ENCODE assay signal across 19 cellular contexts in genomic region chr1:219498666-219499065, GRCh38.
DNase-seq lines count a peak whose midpoint lies in the region; ATAC-seq and TF ChIP-seq lines count a peak whose summit lies in the region.
"Had no signal": no experiment of that assay in that cellular context is flagged by ENCODE, and none has a peak within 500 bp of the region (broad histone marks: within the 10 kb centered on the region; RNA-seq: fewer than 3 reads in every experiment).

No MANE protein-coding gene starts in this region.

- H2BK5ac ChIP-seq in neuronal stem cell (ENCODE audit: low read length), result no peak overlapping the region

- no peak overlapping the region for H4K8ac ChIP-seq in neuronal stem cell (ENCODE audit: low read depth, low read length)

- H3K18ac ChIP-seq in neuronal stem cell (ENCODE audit: low read length), result no peak overlapping the region

- no peaks in the 10 kb centered on the region for H3K4me1 ChIP-seq in neuronal stem cell (ENCODE audit: control insufficient read depth in 2 of 2, insufficient read depth in 1 of 2, low read depth in 1 of 2, low read length in 2 of 2)
- H3K4me1 ChIP-seq: foreskin keratinocyte had no signal

- no peak overlapping the region for H2AK5ac ChIP-seq in neuronal stem cell (ENCODE audit: low read depth, low read length)

- no peak overlapping the region for H3K27ac ChIP-seq in neuronal stem cell (replicated peaks; ENCODE audit: low read length)
- H3K27ac ChIP-seq: foreskin keratinocyte, thoracic aorta had no signal

- no peak for TF ChIP-seq CTCF in AG10803 (conservative IDR thresholded peaks at IDR 0.05; ENCODE audit: low read length)
- TF ChIP-seq CTCF in HFF-Myc (IDR thresholded peaks at IDR 0.05; ENCODE audit: low read depth, low read length, missing control alignments), result no peak
- no peak for TF ChIP-seq CTCF in choroid plexus epithelial cell (conservative IDR thresholded peaks at IDR 0.05; ENCODE audit: low read depth, low read length)

- H3K23ac ChIP-seq in neuronal stem cell (ENCODE audit: low read depth, low read length, poor library complexity), result no peak overlapping the region

- H4K91ac ChIP-seq in neuronal stem cell (ENCODE audit: low read depth, low read length, poor library complexity), result no peak overlapping the region

- WGBS in neuronal stem cell (ENCODE audit: extremely low coverage in 2 of 2, insufficient read length in 2 of 2, insufficient replicate concordance in 1 of 2), 2 donors, result no CpG with 5 or more reads among the region's 1 CpG

- no peak overlapping the region for H3K14ac ChIP-seq in neuronal stem cell (ENCODE audit: low read length)

- H2AFZ ChIP-seq in neuronal stem cell (ENCODE audit: low read length), result peak overlapping the region; percentile 32

- H3K27me3 ChIP-seq in neuronal stem cell (ENCODE audit: control insufficient read depth in 3 of 3, insufficient read depth in 3 of 3, low read depth in 1 of 3, low read length in 3 of 3), result no peaks in the 10 kb centered on the region
- H3K27me3 ChIP-seq: foreskin keratinocyte had no signal

- ATAC-seq in HG03457 (IDR thresholded peaks at IDR 0.05; ENCODE audit: unreplicated experiment) (no peak), SK-N-SH treated with all-trans-retinoic acid at 6 μM for 48 hours (no peak)
- ATAC-seq: activated CD8-positive, alpha-beta T cell treated with anti-CD3 and anti-CD28 coated beads for 36 hours; foreskin keratinocyte; PC-3; WTC11 had no signal

- DNase-seq in AG10803 (ENCODE audit: low read depth) (peak; percentile 70), HFF-Myc (ENCODE audit: extremely low read depth, low read depth) (peak; percentile 14), choroid plexus epithelial cell (ENCODE audit: low read depth) (peak; percentile 91), neuronal stem cell (ENCODE audit: low spot score) (no peak), superior temporal gyrus (ENCODE audit: extremely low spot score) (no peak), GM19240 (ENCODE audit: insufficient read length, low spot score) (no peak)
- DNase-seq: activated CD8-positive, alpha-beta T cell treated with anti-CD3 and anti-CD28 coated beads for 36 hours; activated naive CD4-positive, alpha-beta T cell treated with Interleukin-2 at 50 U/mL for 16 hours; activated T-cell treated with anti-CD3 and anti-CD28 coated beads, Interleukin-2, amount 50 U/mL, for 24 hours; DND-41; foreskin keratinocyte; NCI-H1436; NCI-H774; nucleus accumbens; PC-3 had no signal

- H3K9ac ChIP-seq in neuronal stem cell (ENCODE audit: low read depth, low read length, poor library complexity), result no peak overlapping the region

- no peak overlapping the region for H3K4ac ChIP-seq in neuronal stem cell (ENCODE audit: low read length)

- H3K4me2 ChIP-seq in neuronal stem cell (ENCODE audit: insufficient read depth, low read length, poor library complexity, severe bottlenecking), result no peak overlapping the region

- no peak overlapping the region for H2BK120ac ChIP-seq in neuronal stem cell (ENCODE audit: low read depth, low read length)

- no peak overlapping the region for H2BK12ac ChIP-seq in neuronal stem cell (ENCODE audit: low read length)

- H3K36me3 ChIP-seq in neuronal stem cell (replicated peaks in 1 of 2; ENCODE audit: control insufficient read depth in 2 of 2, insufficient read depth in 2 of 2, low read length in 2 of 2), result no peaks in the 10 kb centered on the region
- H3K36me3 ChIP-seq: thoracic aorta had no signal

- no peak overlapping the region for H2BK15ac ChIP-seq in neuronal stem cell (ENCODE audit: low read length)

- H3K4me3 ChIP-seq in AG10803 (ENCODE audit: low read length), result no peak overlapping the region
- H3K4me3 ChIP-seq in HFF-Myc (replicated peaks; ENCODE audit: low read depth, low read length), result no peak overlapping the region
- no peak overlapping the region for H3K4me3 ChIP-seq in choroid plexus epithelial cell (ENCODE audit: low read depth, low read length)
- H3K4me3 ChIP-seq in neuronal stem cell (ENCODE audit: low read length in 2 of 2), result no peak overlapping the region
- H3K4me3 ChIP-seq: thoracic aorta had no signal

- no peaks in the 10 kb centered on the region for H3K9me3 ChIP-seq in neuronal stem cell (replicated peaks in 1 of 2; ENCODE audit: control insufficient read depth in 2 of 2, insufficient read depth in 1 of 2, low read depth in 1 of 2, low read length in 2 of 2)
- H3K9me3 ChIP-seq: thoracic aorta had no signal

- H3K79me1 ChIP-seq in neuronal stem cell (ENCODE audit: low read depth, low read length), result no peaks in the 10 kb centered on the region

TF ChIP-seq in SK-N-SH treated with all-trans-retinoic acid at 6 μM for 48 hours, 23 proteins besides CTCF, POLR2A, EP300 and RAD21:
- no peak for TF ChIP-seq ZFP30 (CRISPR knock-in tag; IDR thresholded peaks at IDR 0.05)
- TF ChIP-seq ZFP3 (CRISPR knock-in tag; IDR thresholded peaks at IDR 0.05), result no peak
- TF ChIP-seq SNAI2 (CRISPR knock-in tag; IDR thresholded peaks at IDR 0.05), result no peak
- TF ChIP-seq PPARA (CRISPR knock-in tag; IDR thresholded peaks at IDR 0.05; ENCODE audit: borderline replicate concordance), result no peak
- no peak for TF ChIP-seq ZC3H10 (CRISPR knock-in tag; IDR thresholded peaks at IDR 0.05)
- TF ChIP-seq ESRRG (CRISPR knock-in tag; IDR thresholded peaks at IDR 0.05), result no peak
- no peak for TF ChIP-seq PATZ1 (CRISPR knock-in tag; IDR thresholded peaks at IDR 0.05; ENCODE audit: borderline replicate concordance)
- TF ChIP-seq ZNF8 (CRISPR knock-in tag; IDR thresholded peaks at IDR 0.05), result no peak
- TF ChIP-seq RARB (CRISPR knock-in tag; IDR thresholded peaks at IDR 0.05), result no peak

Comparison
In these comparisons a context has a peak if more than half of its experiments do, and no peak if none do; other contexts are left out.
1. DNase-seq: peak in AG10803 (single experiment), HFF-Myc (single experiment) and choroid plexus epithelial cell (single experiment); none in neuronal stem cell (single experiment), superior temporal gyrus (single experiment) and GM19240 (single experiment).